18 cellular contexts compared by ENCODE assay signal in the genomic region with DNA sequence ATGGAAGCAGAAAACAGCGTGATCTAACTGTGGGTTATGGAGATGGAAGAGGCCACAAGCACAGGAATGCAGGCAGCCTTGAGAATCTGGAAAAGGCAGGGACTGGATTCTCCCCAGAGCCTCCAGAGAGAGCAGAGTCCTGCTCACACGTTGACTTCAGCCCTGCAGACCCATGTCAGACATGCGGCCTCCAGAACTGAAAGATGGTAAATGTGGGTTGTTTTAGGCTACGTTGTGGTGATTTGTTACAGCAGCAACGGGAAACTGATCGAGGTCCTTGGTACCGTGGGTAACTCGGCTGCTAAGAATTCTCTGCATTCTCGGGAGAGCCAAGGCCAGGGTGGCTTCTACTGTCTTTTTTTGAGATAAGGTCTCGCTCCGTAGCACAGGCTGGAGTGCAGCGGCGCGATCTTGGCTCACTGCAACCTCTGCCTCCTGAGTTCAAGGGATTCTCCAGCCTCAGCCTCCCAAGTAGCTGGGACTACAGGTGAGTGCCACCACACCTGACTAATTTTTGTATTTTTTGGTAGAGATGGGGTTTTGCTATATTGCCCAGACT.
"Had no signal": no experiment of that assay in that cellular context is flagged by ENCODE, and none has a peak within 500 bp of the region (broad histone marks: within the 10 kb centered on the region; RNA-seq: fewer than 3 reads in every experiment).

No MANE protein-coding gene starts in this region.

- H3K4me3 ChIP-seq: breast epithelium, neural progenitor cell, stomach, tibial nerve had no signal

- H3K27ac ChIP-seq: breast epithelium, epithelial cell of prostate, neural progenitor cell, stomach had no signal

- DNase-seq: activated CD4-positive, alpha-beta memory T cell treated with anti-CD3 and anti-CD28 coated beads for 36 hours; activated CD4-positive, alpha-beta T cell treated with anti-CD3 and anti-CD28 coated beads, Interleukin-2, amount 10 ng/mL, durations not matched to agents 24 days and 14 days; activated CD4-positive, CD25-positive, alpha-beta regulatory T cell treated with anti-CD3 and anti-CD28 coated beads, Interleukin-2, amount 50 U/mL, for 72 hours; activated gamma-delta T cell treated with Interleukin-2 at 50 U/mL for 16 hours; central memory CD4-positive, alpha-beta T cell; effector CD4-positive, alpha-beta T cell; natural killer cell; occipital lobe; right cardiac atrium; stimulated activated CD4-positive, alpha-beta T cell treated with anti-CD3 and anti-CD28 coated beads, Interleukin-15, amount 100 ng/mL, for 24 hours; stimulated activated CD4-positive, alpha-beta T cell treated with anti-CD3 and anti-CD28 coated beads, Interleukin-2, amount 100 ng/mL, for 24 hours; stimulated activated naive B cell treated with anti-CD40 and anti-IgM and Interleukin-4, amounts not matched to agents 10 μg/mL and 1 μg/mL and 100 μg/mL, for 72 hours; stomach; T-helper 2 cell had no signal

- H3K36me3 ChIP-seq: breast epithelium, neural progenitor cell, stomach, tibial nerve had no signal

- ATAC-seq: natural killer cell; right cardiac atrium; stimulated activated naive B cell treated with anti-CD40 and anti-IgM and Interleukin-4, amounts not matched to agents 10 μg/mL and 1 μg/mL and 100 μg/mL, for 72 hours had no signal

- H3K27me3 ChIP-seq: breast epithelium, neural progenitor cell, stomach, tibial nerve had no signal
